Comparison of ENCODE assay signal across 9 cellular contexts in the genomic region with DNA sequence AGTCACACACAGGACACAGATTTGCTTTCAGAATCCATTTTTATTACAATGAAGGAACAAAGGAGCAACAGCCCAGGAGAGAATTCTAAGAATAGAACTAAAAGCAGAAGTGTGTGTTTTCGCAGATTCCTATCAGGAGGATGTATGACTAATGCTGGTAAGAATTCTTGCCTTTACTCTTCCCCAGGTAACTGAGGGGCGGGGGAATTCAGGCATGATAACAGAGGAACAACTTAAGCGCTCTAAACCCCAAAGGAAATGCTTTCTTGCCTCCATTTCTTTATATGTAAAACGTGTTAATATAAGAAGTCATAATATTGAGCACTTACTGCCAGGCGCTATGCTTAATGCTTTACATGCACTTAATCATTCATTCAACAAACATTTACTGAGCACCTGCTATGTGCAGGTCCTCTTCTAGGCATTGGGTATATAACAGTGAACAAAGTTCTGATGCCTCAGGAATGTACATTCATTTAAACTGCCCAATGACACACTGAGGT. TPM values are rescaled to one million over a fixed set of nuclear protein-coding genes. Genes with fewer than 3 reads are reported as not detected.
A peak's percentile ranks its signal among the peaks of the same experiment; 100 is the strongest.
DNase-seq lines count a peak whose midpoint lies in the region; ATAC-seq and TF ChIP-seq lines count a peak whose summit lies in the region.
"Had no signal": no experiment of that assay in that cellular context is flagged by ENCODE, and none has a peak within 500 bp of the region (broad histone marks: within the 10 kb centered on the region; RNA-seq: fewer than 3 reads in every experiment).

No MANE protein-coding gene starts in this region.

- no peak for ATAC-seq in stimulated activated naive CD8-positive, alpha-beta T cell treated with anti-CD3 and anti-CD28 coated beads, Interleukin-15, amount 100 ng/mL, for 72 hours
- ATAC-seq in sciatic nerve = no peak

- no peaks in the 10 kb centered on the region for H3K27me3 ChIP-seq in PC-9 (ENCODE audit: insufficient read depth, low read depth)

- H4K20me1 ChIP-seq in PC-9 (ENCODE audit: insufficient read depth) = no peaks in the 10 kb centered on the region

- no peak overlapping the region for H2AFZ ChIP-seq in PC-9

- H3K4me2 ChIP-seq in PC-9 = peak overlapping the region; percentile 76

- CTCF ChIA-PET in PC-9 (lab: Charles Lee) (no interaction called here), GM10248 (lab: Yijun Ruan, JAX) (interaction anchor here (2.8 kb wide), 1 partner anchor 10 kb away, joined by 8 read pairs; no protein-coding TSS in a partner anchor)

- intact Hi-C loops in PC-9 (cut with micrococcal nuclease; ENCODE audit: unreplicated experiment) (loop anchor here (5.0 kb wide), 1 partner anchor 49 kb away; no protein-coding TSS in a partner anchor), sciatic nerve (cut with DNase I) (no loop called here)

- TF ChIP-seq CTCF in PC-9 (conservative IDR thresholded peaks at IDR 0.05) (no peak), GM10248 (IDR thresholded peaks at IDR 0.05; ENCODE audit: control extremely low read depth, extremely low read depth, low read depth, missing control alignments) (no peak)

- H3K9me2 ChIP-seq in PC-9 (ENCODE audit: insufficient read depth) = no peaks in the 10 kb centered on the region

- H3K4me3 Mint-ChIP-seq in stimulated activated naive CD8-positive, alpha-beta T cell treated with anti-CD3 and anti-CD28 coated beads, Interleukin-15, amount 100 ng/mL, for 72 hours = peak overlapping the region; percentile 23 to 58

- H3K9me3 Mint-ChIP-seq in stimulated activated naive CD8-positive, alpha-beta T cell treated with anti-CD3 and anti-CD28 coated beads, Interleukin-15, amount 100 ng/mL, for 72 hours = no peaks in the 10 kb centered on the region

- peak overlapping the region in 1 of 2 donors; percentile 80 for H3K27ac Mint-ChIP-seq in stimulated activated naive CD8-positive, alpha-beta T cell treated with anti-CD3 and anti-CD28 coated beads, Interleukin-15, amount 100 ng/mL, for 72 hours

- POLR2A ChIA-PET in PC-9 (lab: Charles Lee; ENCODE audit: unreplicated experiment) (interaction anchor here (0.6 kb wide), 3 partner anchors 19 to 326 kb away, joined by 3 to 15 read pairs (median 5); no protein-coding TSS in a partner anchor), GM10248 (lab: Yijun Ruan, JAX) (interaction anchor here (0.6 kb wide), 1 partner anchor 33 kb away, joined by 6 read pairs; no protein-coding TSS in a partner anchor)

- H3F3A ChIP-seq in PC-9 (ENCODE audit: insufficient read depth, low read depth) = peaks cover 33% of the 10 kb centered on the region

- no peaks in the 10 kb centered on the region for H3K36me3 ChIP-seq in PC-9 (ENCODE audit: low read depth)

- H3K27me3 Mint-ChIP-seq in stimulated activated naive CD8-positive, alpha-beta T cell treated with anti-CD3 and anti-CD28 coated beads, Interleukin-15, amount 100 ng/mL, for 72 hours = no peaks in the 10 kb centered on the region

- no peaks in the 10 kb centered on the region for H3K9me3 ChIP-seq in PC-9 (ENCODE audit: insufficient read depth, low read depth)

- peaks cover 34% of the 10 kb centered on the region for H3K4me1 ChIP-seq in PC-9 (replicated peaks; ENCODE audit: insufficient read depth)

- peak overlapping the region; percentile 84 for H3K27ac ChIP-seq in PC-9
- H3K27ac ChIP-seq in substantia nigra (ENCODE audit: low read depth, low read length, poor library complexity, severe bottlenecking) = no peak overlapping the region

- H3K4me1 Mint-ChIP-seq in stimulated activated naive CD8-positive, alpha-beta T cell treated with anti-CD3 and anti-CD28 coated beads, Interleukin-15, amount 100 ng/mL, for 72 hours = peaks cover 76% of the 10 kb centered on the region

- peak overlapping the region; percentile 77 for H3K4me3 ChIP-seq in PC-9

- peaks cover 66% of the 10 kb centered on the region for H3K79me2 ChIP-seq in PC-9 (ENCODE audit: low read depth)

- DNase-seq in activated effector memory CD4-positive, alpha-beta T cell treated with anti-CD3 and anti-CD28 coated beads, Interleukin-2, amount 50 U/mL, for 16 hours = peak; percentile 67
- no peak for DNase-seq in activated effector memory CD4-positive, alpha-beta T cell treated with Interleukin-2 at 50 U/mL for 16 hours
- DNase-seq in PC-9 (peak; percentile 65 to 90), dermis blood vessel endothelial cell (peak; percentile 78), substantia nigra (lab: John Stamatoyannopoulos, UW) (no peak), GM10248 (ENCODE audit: extremely low spot score) (no peak), sciatic nerve (ENCODE audit: low spot score) (no peak)
- DNase-seq in stimulated activated naive CD8-positive, alpha-beta T cell treated with anti-CD3 and anti-CD28 coated beads, Interleukin-15, amount 100 ng/mL, for 72 hours = no peak

- no TSS peak for BruUV-seq in PC-9 (replicated peaks; lab: Mats Ljungman, UMichigan)

RNA-seq across cellular contexts. Expression of a gene that starts 4.5 kb away (rescaled TPM):
- total RNA-seq in PC-9 (2021) = 4.2 and 5.2 TPM in 2 replicates
- 0.05 TPM in 1 of 2 replicates, not detected in the other for total RNA-seq in dermis blood vessel endothelial cell
- total RNA-seq in sciatic nerve = 1.4 TPM
- total RNA-seq: SK-MEL-5 had no signal

RNA-seq across cellular contexts. Expression of a gene that starts 9.5 kb away (rescaled TPM):
- total RNA-seq in PC-9 (2021) (0.38 and 0.44 TPM in 2 replicates), dermis blood vessel endothelial cell (not detected in 2 replicates), sciatic nerve (3.5 TPM)
- total RNA-seq: SK-MEL-5 had no signal

RNA-seq across cellular contexts. Expression of a gene that starts 22.9 kb away (rescaled TPM):
- total RNA-seq in PC-9 (2021) (2.0 and 2.6 TPM in 2 replicates), dermis blood vessel endothelial cell (not detected in 2 replicates), sciatic nerve (2.6 TPM)
- total RNA-seq: SK-MEL-5 had no signal

RNA-seq across cellular contexts. Expression of a gene that starts 26.5 kb away (rescaled TPM):
- total RNA-seq in PC-9 (2021) (53.0 and 66.6 TPM in 2 replicates), dermis blood vessel endothelial cell (27.1 and 39.8 TPM in 2 replicates), sciatic nerve (32.7 TPM)

RNA-seq across cellular contexts. Expression of a gene that starts 48.3 kb away (rescaled TPM):
- total RNA-seq in PC-9 (2021) = 0.41 and 0.58 TPM in 2 replicates
- total RNA-seq in dermis blood vessel endothelial cell = 0.23 and 0.51 TPM in 2 replicates
- total RNA-seq in sciatic nerve = 0.89 TPM

Comparison
In these comparisons a context has a peak if more than half of its experiments do, and no peak if none do; other contexts are left out.
1. DNase-seq: peak in activated effector memory CD4-positive, alpha-beta T cell treated with anti-CD3 and anti-CD28 coated beads, Interleukin-2, amount 50 U/mL, for 16 hours (single experiment), PC-9 (2 of 2) and dermis blood vessel endothelial cell (single experiment); none in activated effector memory CD4-positive, alpha-beta T cell treated with Interleukin-2 at 50 U/mL for 16 hours (single experiment), stimulated activated naive CD8-positive, alpha-beta T cell treated with anti-CD3 and anti-CD28 coated beads, Interleukin-15, amount 100 ng/mL, for 72 hours (0 of 2), substantia nigra (0 of 49), GM10248 (single experiment) and sciatic nerve (single experiment).